Comparison of ENCODE assay signal across 16 cellular contexts in the genomic region with DNA sequence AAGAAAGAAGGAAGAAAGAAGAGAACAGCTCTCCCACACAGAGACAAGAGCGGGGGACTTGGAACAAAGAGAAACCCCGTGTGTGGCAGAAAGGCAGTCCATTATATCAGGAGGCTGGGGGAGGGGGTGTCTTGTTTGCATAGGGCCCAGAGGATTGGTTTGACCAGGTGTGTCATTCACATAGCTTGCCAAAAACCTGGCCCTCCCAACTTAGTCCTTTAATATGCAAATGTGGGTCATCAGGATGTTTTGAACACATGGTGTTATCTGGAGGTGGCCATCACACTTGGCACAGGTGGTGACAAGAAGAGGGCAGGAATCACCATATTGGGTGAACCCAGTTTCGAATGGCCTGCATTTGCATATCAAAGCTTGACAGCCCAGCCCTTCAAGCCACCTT.
DNase-seq lines count a peak whose midpoint lies in the region; FAIRE-seq and TF ChIP-seq lines count a peak whose summit lies in the region.
"Had no signal": no experiment of that assay in that cellular context is flagged by ENCODE, and none has a peak within 500 bp of the region (broad histone marks: within the 10 kb centered on the region; RNA-seq: fewer than 3 reads in every experiment).

No MANE protein-coding gene starts in this region.

- H3K27ac ChIP-seq in H9 (ENCODE audit: insufficient read length, low read depth, low read length) (peak overlapping the region; percentile 94), H1 (ENCODE audit: low read depth, low read length) (no peak overlapping the region), mesendoderm (ENCODE audit: low read depth, low read length) (no peak overlapping the region), transverse colon (no peak overlapping the region)
- H3K27ac ChIP-seq: BLaER1 treated with 17β-estradiol and CSF1 and Interleukin-3, amounts not matched to agents 10 nM and 100 nM had no signal

- no peak overlapping the region for H2BK15ac ChIP-seq in H9 (ENCODE audit: low read depth, low read length)
- H2BK15ac ChIP-seq in H1 (ENCODE audit: low read length) = no peak overlapping the region
- no peak overlapping the region for H2BK15ac ChIP-seq in mesendoderm (replicated peaks; ENCODE audit: low read depth)

- peak overlapping the region in 1 of 4 experiments; percentile 39; a peak in 3 of 8 replicates for H3K4me3 ChIP-seq in H1 (ENCODE audit: extremely low read depth in 1 of 4, insufficient read depth in 2 of 4, low read depth in 3 of 4, low read length in 4 of 4)
- no peak overlapping the region for H3K4me3 ChIP-seq in mesendoderm (ENCODE audit: low read length)
- no peak overlapping the region for H3K4me3 ChIP-seq in transverse colon
- H3K4me3 ChIP-seq: BLaER1 treated with 17β-estradiol and CSF1 and Interleukin-3, amounts not matched to agents 10 nM and 100 nM had no signal

- H4K20me1 ChIP-seq in H9 (ENCODE audit: control insufficient read depth, insufficient read depth, insufficient read length) = no peaks in the 10 kb centered on the region
- H4K20me1 ChIP-seq in H1 (replicated peaks in 1 of 2; ENCODE audit: control insufficient read depth in 1 of 2, insufficient read depth in 2 of 2, low read length in 2 of 2) = no peaks in the 10 kb centered on the region

- no peak overlapping the region for H3K4ac ChIP-seq in H9 (ENCODE audit: low read depth, low read length)
- no peak overlapping the region for H3K4ac ChIP-seq in H1 (replicated peaks; ENCODE audit: insufficient read length, low read depth, low read length)
- H3K4ac ChIP-seq in mesendoderm (ENCODE audit: low read depth, low read length) = no peak overlapping the region

- peaks cover 61 to 63% of the 10 kb centered on the region in 2 experiments for H3K9me3 Mint-ChIP-seq in H9
- H3K9me3 Mint-ChIP-seq: CD8-positive, alpha-beta T cell had no signal

- H2BK120ac ChIP-seq in H9 (ENCODE audit: low read depth, low read length, poor library complexity, severe bottlenecking) (no peak overlapping the region), H1 (replicated peaks; ENCODE audit: low read depth, low read length) (no peak overlapping the region), mesendoderm (ENCODE audit: low read depth, low read length) (no peak overlapping the region)

- H3K79me2 ChIP-seq in H9 (ENCODE audit: insufficient read depth, low read length) = no peaks in the 10 kb centered on the region
- H3K79me2 ChIP-seq in H1 (ENCODE audit: control insufficient read depth in 1 of 2, insufficient read depth in 2 of 2, low read length in 2 of 2) = no peaks in the 10 kb centered on the region
- no peaks in the 10 kb centered on the region for H3K79me2 ChIP-seq in mesendoderm (ENCODE audit: control insufficient read depth, insufficient read depth, low read length)

- H3K4me3 Mint-ChIP-seq in H9 = 0 out of 5 replicates have a peak overlapping the region, but pooled peaks have one; percentile 1 to 40
- H3K4me3 Mint-ChIP-seq: CD8-positive, alpha-beta T cell had no signal

- H3K14ac ChIP-seq in H9 (ENCODE audit: insufficient read depth, low read length) (no peak overlapping the region), H1 (ENCODE audit: insufficient read length) (no peak overlapping the region)

- in situ Hi-C loops in transverse colon (cut with MboI; ENCODE audit: low pct_ligation_motif_present in 1 of 4, low pct_unique_long_range_greater_than_20kb in 1 of 4, low sequenced_read_pairs in 3 of 4) = no loop called here

- H3K9me3 ChIP-seq in H9 (ENCODE audit: control insufficient read depth, low read depth, low read length) (peaks cover 1% of the 10 kb centered on the region), H1 (ENCODE audit: insufficient read depth in 2 of 2, low read depth in 1 of 2, low read length in 1 of 2) (no peaks in the 10 kb centered on the region), transverse colon (no peaks in the 10 kb centered on the region)
- H3K9me3 ChIP-seq: BLaER1 treated with 17β-estradiol and CSF1 and Interleukin-3, amounts not matched to agents 10 nM and 100 nM had no signal

- H2BK20ac ChIP-seq in H9 (ENCODE audit: low read depth, low read length, poor library complexity, severe bottlenecking) = no peak overlapping the region
- H2BK20ac ChIP-seq in H1 (ENCODE audit: low read length) = no peak overlapping the region

- no peak for TF ChIP-seq CTCF in H9 (conservative IDR thresholded peaks at IDR 0.05)
- no peak for TF ChIP-seq CTCF in H1 (IDR thresholded peaks at IDR 0.05; ENCODE audit: control extremely low read depth in 1 of 3, insufficient read depth in 1 of 3, low read depth in 1 of 3, low read length in 3 of 3)
- TF ChIP-seq CTCF in transverse colon (IDR thresholded peaks at IDR 0.05) = no peak

- POLR2A ChIA-PET in H1 (lab: Charles Lee; ENCODE audit: partially characterized antibody) = interaction anchor here (1.0 to 1.5 kb wide), 4 partner anchors 11 to 355 kb away, joined by 3 to 6 read pairs (median 4); a partner anchor contains a TSS

- H4K8ac ChIP-seq in H9 (replicated peaks; ENCODE audit: insufficient read length, low read depth, low read length) (no peak overlapping the region), H1 (ENCODE audit: extremely low read depth, insufficient read depth, low read length) (no peak overlapping the region), mesendoderm (ENCODE audit: low read depth, low read length) (no peak overlapping the region)

- H3K36me3 Mint-ChIP-seq in H9 (ENCODE audit: insufficient read depth in 1 of 3, low read depth in 3 of 3) = peaks cover 6 to 15% (median 8%) of the 10 kb centered on the region in 3 experiments; a peak in 6 of 7 replicates
- H3K36me3 Mint-ChIP-seq: CD8-positive, alpha-beta T cell had no signal

- H3K56ac ChIP-seq in H9 (ENCODE audit: insufficient read length, low read depth, low read length) = no peak overlapping the region
- no peak overlapping the region for H3K56ac ChIP-seq in H1 (replicated peaks; ENCODE audit: insufficient read length, low read depth, low read length)
- no peak overlapping the region for H3K56ac ChIP-seq in mesendoderm (ENCODE audit: low read length)

- H3K4me1 Mint-ChIP-seq in H9 = peaks cover 12 to 16% of the 10 kb centered on the region in 2 experiments

- no peak overlapping the region for H2BK12ac ChIP-seq in H9 (ENCODE audit: insufficient read length, low read depth, low read length)
- 0 out of 2 replicates have a peak overlapping the region, but pooled peaks have one; percentile 50 for H2BK12ac ChIP-seq in H1 (ENCODE audit: low read depth, low read length)

- TF ChIP-seq POLR2A in H1 (IDR thresholded peaks at IDR 0.05; ENCODE audit: control extremely low read depth in 1 of 2, low read depth in 2 of 2, low read length in 2 of 2) (peak in 1 of 2 experiments; percentile 29; a peak in 1 of 3 replicates), transverse colon (IDR thresholded peaks at IDR 0.05) (no peak)

- H4K5ac ChIP-seq in H9 (ENCODE audit: insufficient read length, low read depth, low read length) (peak overlapping the region; percentile 96), H1 (ENCODE audit: insufficient read length, low read depth, low read length) (no peak overlapping the region), mesendoderm (ENCODE audit: low read length) (no peak overlapping the region)

- H3K79me1 ChIP-seq in H9 (ENCODE audit: insufficient read depth, low read depth, low read length, poor library complexity, severe bottlenecking) (no peaks in the 10 kb centered on the region), H1 (ENCODE audit: low read depth, low read length) (no peaks in the 10 kb centered on the region), mesendoderm (ENCODE audit: low read length) (no peaks in the 10 kb centered on the region)

- H3K4me1 ChIP-seq in H9 (ENCODE audit: insufficient read depth, low read length) (no peaks in the 10 kb centered on the region; the same call in 1 of the 2 replicates), H1 (replicated peaks in 1 of 4; ENCODE audit: control insufficient read depth in 3 of 4, insufficient read depth in 4 of 4, low read length in 3 of 4) (no peaks in the 10 kb centered on the region; a peak in 2 of 7 replicates), mesendoderm (ENCODE audit: control insufficient read depth, low read depth, low read length) (no peaks in the 10 kb centered on the region), transverse colon (no peaks in the 10 kb centered on the region)

- H2BK5ac ChIP-seq in H9 (ENCODE audit: insufficient read length, low read length) (no peak overlapping the region), H1 (ENCODE audit: low read depth, low read length) (0 out of 2 replicates have a peak overlapping the region, but pooled peaks have one; percentile 32), mesendoderm (ENCODE audit: low read length) (no peak overlapping the region)

- no peak for TF ChIP-seq RAD21 in H1 (IDR thresholded peaks at IDR 0.05 in 1 of 2, conservative IDR thresholded peaks at IDR 0.05 in 1 of 2; ENCODE audit: low read depth in 2 of 2, low read length in 2 of 2)

- H3K27ac Mint-ChIP-seq in H9 = peak overlapping the region; percentile 42 to 96 (median 74); a peak in 6 of 7 replicates
- H3K27ac Mint-ChIP-seq: CD8-positive, alpha-beta T cell had no signal

- H2AFZ ChIP-seq in H9 (ENCODE audit: low read length) (no peak overlapping the region), H1 (ENCODE audit: low read length) (no peak overlapping the region)

- H3K23ac ChIP-seq in H9 (ENCODE audit: insufficient read length, low read depth, low read length) (no peak overlapping the region), H1 (ENCODE audit: insufficient read length) (no peak overlapping the region), mesendoderm (ENCODE audit: low read length) (no peak overlapping the region)

- CTCF ChIA-PET in H1 (lab: Charles Lee; ENCODE audit: partially characterized antibody) = interaction anchor here (0.6 to 1.7 kb wide), 4 partner anchors 27 to 457 kb away, joined by 3 to 5 read pairs (median 4); no protein-coding TSS in a partner anchor

- no peaks in the 10 kb centered on the region for H3K23me2 ChIP-seq in H9 (ENCODE audit: insufficient read length, low read depth, low read length, poor library complexity, severe bottlenecking)
- H3K23me2 ChIP-seq in H1 (ENCODE audit: low read depth, low read length) = no peaks in the 10 kb centered on the region; the same call in 1 of the 2 replicates

- H2AK5ac ChIP-seq in H9 (ENCODE audit: insufficient read length, low read length) (no peak overlapping the region), H1 (ENCODE audit: low read depth, low read length) (no peak overlapping the region), mesendoderm (ENCODE audit: low read length) (no peak overlapping the region)

- DNase-seq in H9 (peak; percentile 70), NCI-H69 (lab: John Stamatoyannopoulos, UW) (peak; percentile 32), H1 (ENCODE audit: low read depth in 1 of 2, low spot score in 2 of 2) (peak; percentile 25 to 42), mesendoderm (peak; percentile 21), NCI-H2107 (lab: John Stamatoyannopoulos, UW) (no peak), transverse colon (no peak)
- no peak for DNase-seq in activated CD4-positive, alpha-beta T cell treated with anti-CD3 and anti-CD28 coated beads for 1 hour
- DNase-seq: Calu3; CD8-positive, alpha-beta T cell; KG1; MV-4-11; NCI-H1930; NCI-H446; NCI-H526 treated with DMSO at 0.1 percent for 48 hours; PC-3 had no signal

- no peaks in the 10 kb centered on the region; a peak in 1 of 8 replicates for H3K36me3 ChIP-seq in H1 (ENCODE audit: control insufficient read depth in 2 of 4, insufficient read depth in 4 of 4, low read length in 3 of 4)
- no peaks in the 10 kb centered on the region for H3K36me3 ChIP-seq in mesendoderm (ENCODE audit: control insufficient read depth, insufficient read depth, low read length)
- no peaks in the 10 kb centered on the region for H3K36me3 ChIP-seq in transverse colon
- H3K36me3 ChIP-seq: BLaER1 treated with 17β-estradiol and CSF1 and Interleukin-3, amounts not matched to agents 10 nM and 100 nM had no signal

- H4K91ac ChIP-seq in H9 (ENCODE audit: insufficient read length, low read depth, low read length) (no peak overlapping the region), H1 (replicated peaks; ENCODE audit: insufficient read length, low read length) (no peak overlapping the region)

- FAIRE-seq in H1 (lab: Jason Lieb, UNC) = peak; percentile 88

- no CpG with 5 or more reads among the region's 3 CpGs for WGBS in H9 (ENCODE audit: extremely low coverage, insufficient read length, low lambda C conversion rate)
- 48% methylated on average over 3 of the region's 3 CpGs; no CpG with 5 or more reads in 1 of the 2 experiments for WGBS in H1 (ENCODE audit: extremely low coverage in 1 of 2, insufficient coverage in 1 of 2, insufficient read length in 1 of 2, insufficient replicate concordance in 2 of 2, low coverage in 1 of 2, low lambda C conversion rate in 2 of 2, missing lambda C conversion rate in 1 of 2), 2 experiments
- WGBS in mesendoderm (ENCODE audit: extremely low coverage, insufficient coverage, low lambda C conversion rate) = no CpG with 5 or more reads among the region's 3 CpGs
- 39% methylated on average over 3 of the region's 3 CpGs; no CpG with 5 or more reads in 1 of the 2 donors for WGBS in transverse colon (ENCODE audit: low coverage in 1 of 2), 2 donors

- H3K27me3 Mint-ChIP-seq in H9 (ENCODE audit: low read depth) = no peaks in the 10 kb centered on the region

- H3K18ac ChIP-seq in H9 (ENCODE audit: insufficient read length, low read depth, low read length) = peak overlapping the region; percentile 63
- H3K18ac ChIP-seq in H1 (ENCODE audit: extremely low read depth, low read length) = no peak overlapping the region
- no peak overlapping the region for H3K18ac ChIP-seq in mesendoderm (ENCODE audit: low read length)

- H3K27me3 ChIP-seq in H9 (ENCODE audit: insufficient read depth, low read length) (no peaks in the 10 kb centered on the region), H1 (replicated peaks in 1 of 4; ENCODE audit: control insufficient read depth in 3 of 4, extremely low read depth in 1 of 4, insufficient read depth in 3 of 4, low read length in 3 of 4) (no peaks in the 10 kb centered on the region), mesendoderm (ENCODE audit: insufficient read depth, low read length, poor library complexity) (no peaks in the 10 kb centered on the region), transverse colon (no peaks in the 10 kb centered on the region)

- no peak; a peak in 1 of 3 replicates for TF ChIP-seq EP300 in H1 (IDR thresholded peaks at IDR 0.05; ENCODE audit: borderline replicate concordance in 1 of 2, low read depth in 2 of 2, low read length in 2 of 2)
- TF ChIP-seq EP300 in transverse colon (IDR thresholded peaks at IDR 0.05; ENCODE audit: low read depth) = no peak

- H3K4me2 ChIP-seq in H9 (ENCODE audit: insufficient read depth, insufficient read length, low read length) (peak overlapping the region; percentile 82), H1 (ENCODE audit: insufficient read depth in 1 of 2, low read depth in 2 of 2, low read length in 2 of 2) (peak overlapping the region; percentile 21 to 66; a peak in 3 of 4 replicates), mesendoderm (ENCODE audit: low read length) (no peak overlapping the region)
- H3K4me2 ChIP-seq: BLaER1 treated with 17β-estradiol and CSF1 and Interleukin-3, amounts not matched to agents 10 nM and 100 nM had no signal

- intact Hi-C loops in transverse colon (cut with DNase I; ENCODE audit: low total_unique reads) = no loop called here

- H3T11ph ChIP-seq in H9 (ENCODE audit: low read length) = no peak overlapping the region

- peak overlapping the region; percentile 43 for H3K9ac ChIP-seq in H9 (ENCODE audit: extremely low read depth, insufficient read length, low read length)
- H3K9ac ChIP-seq in H1 (replicated peaks in 1 of 4; ENCODE audit: extremely low read depth in 1 of 4, low read depth in 3 of 4, low read length in 3 of 4) = 0 out of 7 replicates have a peak overlapping the region, but pooled peaks of 1 of the 4 experiments have one; percentile 22
- H3K9ac ChIP-seq in mesendoderm (ENCODE audit: low read length) = no peak overlapping the region
- H3K9ac ChIP-seq: BLaER1 treated with 17β-estradiol and CSF1 and Interleukin-3, amounts not matched to agents 10 nM and 100 nM had no signal

Comparison
In these comparisons a context has a peak if more than half of its experiments do, and no peak if none do; other contexts are left out.
1. DNase-seq: peak in H9 (single experiment), NCI-H69 (single experiment), H1 (2 of 2) and mesendoderm (single experiment); none in activated CD4-positive, alpha-beta T cell treated with anti-CD3 and anti-CD28 coated beads for 1 hour (single experiment), NCI-H2107 (single experiment) and transverse colon (single experiment).